8 cellular contexts compared by ENCODE assay signal in genomic region chr11:57656936-57657289, GRCh38. TPM values are rescaled to one million over a fixed set of nuclear protein-coding genes. Genes with fewer than 3 reads are reported as not detected.
A peak's percentile ranks its signal among the peaks of the same experiment; 100 is the strongest.
DNase-seq lines count a peak whose midpoint lies in the region; ATAC-seq and TF ChIP-seq lines count a peak whose summit lies in the region.

No MANE protein-coding gene starts in this region.

- H3K4me1 ChIP-seq in OCI-LY3 (ENCODE audit: low read length) (peaks cover 8% of the 10 kb centered on the region; the same call in 1 of the 2 replicates), neuronal stem cell (ENCODE audit: control insufficient read depth in 2 of 2, insufficient read depth in 1 of 2, low read depth in 1 of 2, low read length in 2 of 2) (peaks cover 4 to 10% of the 10 kb centered on the region in 2 donors)

- H3K18ac ChIP-seq in neuronal stem cell (ENCODE audit: low read length) = peak overlapping the region; percentile 91

- H3K36me3 ChIP-seq in OCI-LY3 (replicated peaks; ENCODE audit: low read depth, low read length) (peaks cover 23% of the 10 kb centered on the region), neuronal stem cell (replicated peaks in 1 of 2; ENCODE audit: control insufficient read depth in 2 of 2, insufficient read depth in 2 of 2, low read length in 2 of 2) (peaks cover 13 to 29% of the 10 kb centered on the region in 2 donors)

- H2AK5ac ChIP-seq in neuronal stem cell (ENCODE audit: low read depth, low read length) = no peak overlapping the region

- H3K9ac ChIP-seq in OCI-LY3 (ENCODE audit: low read length) = peak overlapping the region; percentile 65
- H3K9ac ChIP-seq in neuronal stem cell (ENCODE audit: low read depth, low read length, poor library complexity) = no peak overlapping the region

- no peak overlapping the region for H4K8ac ChIP-seq in neuronal stem cell (ENCODE audit: low read depth, low read length)

- no peak overlapping the region for H2BK15ac ChIP-seq in neuronal stem cell (ENCODE audit: low read length)

- no peak overlapping the region for H3K4ac ChIP-seq in neuronal stem cell (ENCODE audit: low read length)

- H3K9me3 ChIP-seq in CD4-positive, alpha-beta T cell (ENCODE audit: control insufficient read depth, low read length) = no peaks in the 10 kb centered on the region
- no peaks in the 10 kb centered on the region for H3K9me3 ChIP-seq in OCI-LY3 (ENCODE audit: insufficient read depth, low read length)
- no peaks in the 10 kb centered on the region for H3K9me3 ChIP-seq in neuronal stem cell (replicated peaks in 1 of 2; ENCODE audit: control insufficient read depth in 2 of 2, insufficient read depth in 1 of 2, low read depth in 1 of 2, low read length in 2 of 2)

- H3K36me3 Mint-ChIP-seq in CD4-positive, alpha-beta T cell (ENCODE audit: low read depth) = peaks cover 36% of the 10 kb centered on the region
- H3K36me3 Mint-ChIP-seq in endothelial cell (ENCODE audit: low read depth, unreplicated experiment) = peaks cover 14% of the 10 kb centered on the region

- no peak overlapping the region for H2BK12ac ChIP-seq in neuronal stem cell (ENCODE audit: low read length)

- H3K4me3 Mint-ChIP-seq in CD4-positive, alpha-beta T cell = peak overlapping the region; percentile 96
- peak overlapping the region; percentile 34 for H3K4me3 Mint-ChIP-seq in endothelial cell (ENCODE audit: unreplicated experiment)

- no peak for TF ChIP-seq CTCF in CD4-positive, alpha-beta T cell (IDR thresholded peaks at IDR 0.05)
- TF ChIP-seq CTCF in OCI-LY3 (IDR thresholded peaks at IDR 0.05; ENCODE audit: low read depth, low read length) = no peak
- TF ChIP-seq CTCF in endothelial cell (IDR thresholded peaks at IDR 0.05; ENCODE audit: unreplicated experiment) = no peak

- H2AFZ ChIP-seq in OCI-LY3 (ENCODE audit: low read depth, low read length) = peak overlapping the region; percentile 91
- H2AFZ ChIP-seq in neuronal stem cell (ENCODE audit: low read length) = peak overlapping the region; percentile 79

- H3K27me3 Mint-ChIP-seq in CD4-positive, alpha-beta T cell = no peaks in the 10 kb centered on the region
- peaks cover 4% of the 10 kb centered on the region for H3K27me3 Mint-ChIP-seq in endothelial cell (ENCODE audit: unreplicated experiment)

- intact Hi-C loops in CD4-positive, alpha-beta T cell (cut with DNase I, micrococcal nuclease) = loop anchor here in 1 of 2 experiments (1.0 to 5.0 kb wide), 2 partner anchors 10 to 330 kb away; no protein-coding TSS in a partner anchor

- peak overlapping the region; percentile 90 for H3K27ac Mint-ChIP-seq in CD4-positive, alpha-beta T cell
- H3K27ac Mint-ChIP-seq in endothelial cell (ENCODE audit: unreplicated experiment) = peak overlapping the region; percentile 93

- CTCF ChIA-PET in CD4-positive, alpha-beta T cell (lab: Charles Lee) = interaction anchor here (1.1 to 1.5 kb wide), 5 partner anchors 8 to 321 kb away, joined by 3 to 5 read pairs (median 3); partner anchors contain the start of genes SSRP1 and UBE2L6

- H3K23ac ChIP-seq in neuronal stem cell (ENCODE audit: low read depth, low read length, poor library complexity) = peak overlapping the region; percentile 83

- H3K9me3 Mint-ChIP-seq in CD4-positive, alpha-beta T cell = no peaks in the 10 kb centered on the region
- no peaks in the 10 kb centered on the region for H3K9me3 Mint-ChIP-seq in endothelial cell (ENCODE audit: unreplicated experiment)

- peaks cover 5% of the 10 kb centered on the region for H3K79me1 ChIP-seq in neuronal stem cell (ENCODE audit: low read depth, low read length)

- H3K79me2 ChIP-seq in OCI-LY3 (ENCODE audit: low read length) = peaks cover 22% of the 10 kb centered on the region

- no peak overlapping the region for H3K14ac ChIP-seq in neuronal stem cell (ENCODE audit: low read length)

- POLR2A ChIA-PET in CD4-positive, alpha-beta T cell (lab: Charles Lee) = interaction anchor here (0.7 to 2.3 kb wide), 6 partner anchors 12 to 332 kb away, joined by 3 to 9 read pairs (median 4); partner anchors contain the start of genes MED19, SELENOH, TMX2 and TNKS1BP1

- ATAC-seq in CD4-positive, alpha-beta T cell (ENCODE audit: poor library complexity) = no peak
- no peak for ATAC-seq in GM21576 (IDR thresholded peaks at IDR 0.05; ENCODE audit: unreplicated experiment)
- no peak for ATAC-seq in HG03460 (IDR thresholded peaks at IDR 0.05; ENCODE audit: unreplicated experiment)
- no peak for ATAC-seq in HG02678 (IDR thresholded peaks at IDR 0.05; ENCODE audit: unreplicated experiment)
- ATAC-seq in GM18909 (IDR thresholded peaks at IDR 0.05; ENCODE audit: poor library complexity, unreplicated experiment) = no peak

- no peaks in the 10 kb centered on the region for H3K27me3 ChIP-seq in CD4-positive, alpha-beta T cell (ENCODE audit: control insufficient read depth, insufficient read depth, low read length)
- H3K27me3 ChIP-seq in OCI-LY3 (ENCODE audit: low read depth, low read length) (no peaks in the 10 kb centered on the region), neuronal stem cell (ENCODE audit: control insufficient read depth in 3 of 3, insufficient read depth in 3 of 3, low read depth in 1 of 3, low read length in 3 of 3) (no peaks in the 10 kb centered on the region)

- peak overlapping the region; percentile 78 for H3K4me2 ChIP-seq in OCI-LY3 (ENCODE audit: low read length)
- peak overlapping the region; percentile 83 for H3K4me2 ChIP-seq in neuronal stem cell (ENCODE audit: insufficient read depth, low read length, poor library complexity, severe bottlenecking)

- H2BK5ac ChIP-seq in neuronal stem cell (ENCODE audit: low read length) = no peak overlapping the region

- WGBS in neuronal stem cell (ENCODE audit: extremely low coverage in 2 of 2, insufficient read length in 2 of 2, insufficient replicate concordance in 1 of 2), 2 donors = no CpG with 5 or more reads among the region's 4 CpGs

- peak overlapping the region; percentile 90 for H3K4me3 ChIP-seq in OCI-LY3 (ENCODE audit: low read length)
- H3K4me3 ChIP-seq in neuronal stem cell (ENCODE audit: low read length in 2 of 2) = peak overlapping the region; percentile 56 to 74

- H3K27ac ChIP-seq in CD4-positive, alpha-beta T cell (ENCODE audit: low read depth, low read length) = peak overlapping the region; percentile 92
- H3K27ac ChIP-seq in OCI-LY3 (ENCODE audit: low read length) = no peak overlapping the region
- H3K27ac ChIP-seq in neuronal stem cell (replicated peaks; ENCODE audit: low read length) = peak overlapping the region; percentile 55

- DNase-seq in CD4-positive, alpha-beta T cell = no peak
- DNase-seq in endothelial cell (ENCODE audit: low spot score) = no peak
- no peak for DNase-seq in neuronal stem cell (ENCODE audit: low spot score)

- peaks cover 21% of the 10 kb centered on the region for H3K4me1 Mint-ChIP-seq in CD4-positive, alpha-beta T cell (ENCODE audit: low read depth)
- peaks cover 30% of the 10 kb centered on the region for H3K4me1 Mint-ChIP-seq in endothelial cell (ENCODE audit: unreplicated experiment)

- no peak overlapping the region for H2BK120ac ChIP-seq in neuronal stem cell (ENCODE audit: low read depth, low read length)

- H4K20me1 ChIP-seq in OCI-LY3 (ENCODE audit: insufficient read depth, low read length) = no peaks in the 10 kb centered on the region

- no peak overlapping the region for H4K91ac ChIP-seq in neuronal stem cell (ENCODE audit: low read depth, low read length, poor library complexity)

RNA-seq across cellular contexts. Expression of gene CLP1, which starts 0.6 kb away (rescaled TPM):
- total RNA-seq in CD4-positive, alpha-beta T cell = 10 to 100 TPM; 21.8 to 24.2 TPM
- total RNA-seq in endothelial cell (ENCODE audit: unreplicated experiment) = 31.1 TPM
- polyA plus RNA-seq in neuronal stem cell (2013, experiment 1 of 2) = 8.7 TPM
- 8.7 TPM for polyA plus RNA-seq in neuronal stem cell (2013, experiment 2 of 2)

RNA-seq across cellular contexts. Expression of gene YPEL4, which starts 7.2 kb away (rescaled TPM):
- 1 to 10 TPM; 5.6 to 7.3 TPM for total RNA-seq in CD4-positive, alpha-beta T cell
- not detected for total RNA-seq in endothelial cell (ENCODE audit: unreplicated experiment)
- 0.13 TPM for polyA plus RNA-seq in neuronal stem cell (2013, experiment 1 of 2)
- polyA plus RNA-seq in neuronal stem cell (2013, experiment 2 of 2) = 0.04 TPM

RNA-seq across cellular contexts. Expression of gene ZDHHC5, which starts 11.0 kb away (rescaled TPM):
- total RNA-seq in CD4-positive, alpha-beta T cell = 10 to 100 TPM; 59.7 to 61.1 TPM
- 78.3 TPM for total RNA-seq in endothelial cell (ENCODE audit: unreplicated experiment)
- polyA plus RNA-seq in neuronal stem cell (2013, experiment 1 of 2) = 20.9 TPM
- polyA plus RNA-seq in neuronal stem cell (2013, experiment 2 of 2) = 21.0 TPM

RNA-seq across cellular contexts. Expression of gene MED19, which starts 55.1 kb away (rescaled TPM):
- 10 to 100 TPM; 13.7 to 14.9 TPM for total RNA-seq in CD4-positive, alpha-beta T cell
- 20.5 TPM for total RNA-seq in endothelial cell (ENCODE audit: unreplicated experiment)
- 42.5 TPM for polyA plus RNA-seq in neuronal stem cell (2013, experiment 1 of 2)
- 41.5 TPM for polyA plus RNA-seq in neuronal stem cell (2013, experiment 2 of 2)

RNA-seq across cellular contexts. Expression of gene TMX2, which starts 55.5 kb away (rescaled TPM):
- 10 to 100 TPM; 30.0 to 30.5 TPM for total RNA-seq in CD4-positive, alpha-beta T cell
- total RNA-seq in endothelial cell (ENCODE audit: unreplicated experiment) = 51.0 TPM
- 51.1 TPM for polyA plus RNA-seq in neuronal stem cell (2013, experiment 1 of 2)
- 50.7 TPM for polyA plus RNA-seq in neuronal stem cell (2013, experiment 2 of 2)
